11 cellular contexts compared by ENCODE assay signal in genomic region chr3:119819806-119820205, GRCh38. TPM values are rescaled to one million over a fixed set of nuclear protein-coding genes. Genes with fewer than 3 reads are reported as not detected.
"Had no signal": no experiment of that assay in that cellular context is flagged by ENCODE, and none has a peak within 500 bp of the region (broad histone marks: within the 10 kb centered on the region; RNA-seq: fewer than 3 reads in every experiment).

No MANE protein-coding gene starts in this region.

- H3K27me3 ChIP-seq: body of pancreas, heart left ventricle, left lung, tibial nerve had no signal

- H3K4me3 ChIP-seq: body of pancreas, heart left ventricle, left lung, tibial nerve had no signal

- H3K4me1 ChIP-seq: body of pancreas, left lung, parathyroid adenoma, tibial nerve had no signal

- H3K9ac ChIP-seq: parathyroid adenoma had no signal

- ATAC-seq: body of pancreas, heart left ventricle, left lung had no signal

- H2AFZ ChIP-seq: parathyroid adenoma had no signal

- H3K9me3 ChIP-seq: body of pancreas, heart left ventricle, left lung, tibial nerve had no signal

- H3K27ac ChIP-seq: body of pancreas, heart left ventricle, left lung, parathyroid adenoma, tibial nerve had no signal

- DNase-seq: activated CD4-positive, alpha-beta T cell treated with anti-CD3 and anti-CD28 coated beads, Interleukin-2, amount 50 U/mL, for 1 hour; activated naive CD4-positive, alpha-beta T cell treated with anti-CD3 and anti-CD28 coated beads, Interleukin-2, amount 50 U/mL, for 16 hours; amniotic stem cell; body of pancreas; endodermal cell; heart left ventricle; left lung; T-helper 2 cell had no signal

RNA-seq across cellular contexts. Expression of gene NR1I2, which starts 37.9 kb away (rescaled TPM):
- total RNA-seq: myocyte had no signal
